9 cellular contexts compared by ENCODE assay signal in genomic region chrX:77639820-77640219, GRCh38.
"Had no signal": no experiment of that assay in that cellular context is flagged by ENCODE, and none has a peak within 500 bp of the region (broad histone marks: within the 10 kb centered on the region; RNA-seq: fewer than 3 reads in every experiment).

No MANE protein-coding gene starts in this region.

- H3K4me3 ChIP-seq: GM23248, HAP-1 had no signal

- H3K9ac ChIP-seq: GM23248 had no signal

- H3K4me3 Mint-ChIP-seq: IgD-negative memory B cell had no signal

- DNase-seq: GM23248, GOT3, H7, KG1 had no signal

- H3K27me3 Mint-ChIP-seq: IgD-negative memory B cell had no signal

- ATAC-seq: HCT116, HepG2 had no signal

- H2AFZ ChIP-seq: GM23248 had no signal

- H3K9me3 ChIP-seq: HAP-1 had no signal

- H3K4me1 ChIP-seq: HAP-1 had no signal

- H3K27ac ChIP-seq: GM23248, HL-60 had no signal
